In genomic region chr2:85354286-85355072, GRCh38 we compare ENCODE assay signal across 8 cellular contexts. TPM values are rescaled to one million over a fixed set of nuclear protein-coding genes. Genes with fewer than 3 reads are reported as not detected.
A peak's percentile ranks its signal among the peaks of the same experiment; 100 is the strongest.
DNase-seq lines count a peak whose midpoint lies in the region; ATAC-seq and TF ChIP-seq lines count a peak whose summit lies in the region.

Gene ELMOD3 (plus strand): TSS chr2:85354769. CDS start chr2:85357199, 2,430 bp downstream.
Gene RETSAT (minus strand): TSS chr2:85354528. CDS start chr2:85354507, 21 bp downstream.

- intact Hi-C loops in breast epithelium (cut with DNase I; ENCODE audit: low total_unique reads), result no loop called here

- H3K27ac ChIP-seq in ACC112 (ENCODE audit: low read depth, low read length) (peak within 1 kb of the TSS; percentile 20; the same call in 1 of the 2 replicates), VCaP (peak within 1 kb of the TSS; percentile 74), breast epithelium (peak within 1 kb of the TSS; percentile 85 to 92), skeletal muscle tissue (ENCODE audit: low read depth, low read length) (peak within 1 kb of the TSS; percentile 83)

- no peaks in the 10 kb centered on the region for H3K9me3 ChIP-seq in breast epithelium
- no peaks in the 10 kb centered on the region for H3K9me3 ChIP-seq in iPS-18c (ENCODE audit: control insufficient read depth, insufficient read depth, low read length)
- no peaks in the 10 kb centered on the region for H3K9me3 ChIP-seq in skeletal muscle tissue (ENCODE audit: control insufficient read depth in 3 of 3, low read length in 3 of 3)

- H3K27me3 ChIP-seq in ACC112 (ENCODE audit: insufficient read depth, low read length) (no peaks in the 10 kb centered on the region), breast epithelium (no peaks in the 10 kb centered on the region), skeletal muscle tissue (ENCODE audit: control insufficient read depth in 3 of 3, insufficient read depth in 3 of 3, low read length in 3 of 3) (no peaks in the 10 kb centered on the region)

- peak within 1 kb of the TSS; percentile 97 to 100 (median 98) for H3K9ac ChIP-seq in skeletal muscle tissue (ENCODE audit: low read depth in 1 of 3, low read length in 3 of 3)

- TF ChIP-seq POLR2A in breast epithelium (IDR thresholded peaks at IDR 0.05), result peak; percentile 42

- H3K4me1 ChIP-seq in ACC112 (ENCODE audit: control insufficient read depth, insufficient read depth, low read length, unreplicated experiment) (peaks cover 27% of the 10 kb centered on the region), breast epithelium (peaks cover 4 to 7% of the 10 kb centered on the region in 2 donors), skeletal muscle tissue (ENCODE audit: control insufficient read depth in 3 of 3, insufficient read depth in 3 of 3, low read length in 3 of 3) (peaks cover 29 to 42% (median 40%) of the 10 kb centered on the region in 3 donors)

- ATAC-seq in GM18870 (IDR thresholded peaks at IDR 0.05; ENCODE audit: unreplicated experiment) (peak; percentile 87), HG03135 (IDR thresholded peaks at IDR 0.05; ENCODE audit: unreplicated experiment) (peak; percentile 97)

- H3K4me3 ChIP-seq in ACC112 (ENCODE audit: low read depth, low read length), result peak within 1 kb of the TSS; percentile 90
- peak within 1 kb of the TSS; percentile 64 to 73 (median 69) for H3K4me3 ChIP-seq in breast epithelium
- H3K4me3 ChIP-seq in iPS-18c (ENCODE audit: insufficient read depth, low read depth, low read length), result peak within 1 kb of the TSS; percentile 87
- peak within 1 kb of the TSS; percentile 92 to 100 (median 100) for H3K4me3 ChIP-seq in skeletal muscle tissue (ENCODE audit: low read length in 3 of 3)

- DNase-seq in NCI-H2196 treated with DMSO at 0.1 percent for 48 hours (lab: John Stamatoyannopoulos, UW; ENCODE audit: unreplicated experiment) (peak; percentile 86), breast epithelium (ENCODE audit: low spot score in 2 of 2) (peak; percentile 95 to 98)

- H2AFZ ChIP-seq in ACC112 (ENCODE audit: low read length, unreplicated experiment), result peak within 1 kb of the TSS; percentile 94

- peaks cover 11% of the 10 kb centered on the region; the same call in 1 of the 2 replicates for H3K36me3 ChIP-seq in ACC112 (ENCODE audit: insufficient read depth, low read length)
- H3K36me3 ChIP-seq in breast epithelium, result no peaks in the 10 kb centered on the region
- H3K36me3 ChIP-seq in skeletal muscle tissue (ENCODE audit: control insufficient read depth in 3 of 3, insufficient read depth in 3 of 3, low read length in 3 of 3), result peaks cover 37 to 45% (median 43%) of the 10 kb centered on the region in 3 donors

- TF ChIP-seq CTCF in VCaP (conservative IDR thresholded peaks at IDR 0.05), result no peak
- peak in 1 of 3 donors; percentile 18 for TF ChIP-seq CTCF in breast epithelium (IDR thresholded peaks at IDR 0.05)

- H3K79me2 ChIP-seq in ACC112 (ENCODE audit: control insufficient read depth, insufficient read depth, low read length, unreplicated experiment), result peaks cover 25% of the 10 kb centered on the region

RNA-seq across cellular contexts. Expression of gene ELMOD3, which starts in this region (rescaled TPM):
- total RNA-seq in breast epithelium (100 to 1,000 TPM in 1 of 3 donors, 10 to 100 TPM in 2; 42.9 to 149 (median 47.0) TPM), skeletal muscle tissue (8.9 TPM)

RNA-seq across cellular contexts. Expression of gene RETSAT, which starts in this region (rescaled TPM):
- 100 to 1,000 TPM in 2 of 3 donors, 10 to 100 TPM in 1; 96.4 to 534 (median 101) TPM for total RNA-seq in breast epithelium
- 20.9 TPM for total RNA-seq in skeletal muscle tissue

Comparison
In these comparisons a context has a peak if more than half of its experiments do, and no peak if none do; other contexts are left out.
1. Peak in every context shown above with its lines: DNase-seq, ATAC-seq, H3K4me3 ChIP-seq and H3K27ac ChIP-seq.
2. H3K27ac ChIP-seq: peak in every context shown above with its lines; median percentile 88 in breast epithelium; 83 in skeletal muscle tissue; 74 in VCaP; 20 in ACC112.